11 cellular contexts compared by ENCODE assay signal in the genomic region with DNA sequence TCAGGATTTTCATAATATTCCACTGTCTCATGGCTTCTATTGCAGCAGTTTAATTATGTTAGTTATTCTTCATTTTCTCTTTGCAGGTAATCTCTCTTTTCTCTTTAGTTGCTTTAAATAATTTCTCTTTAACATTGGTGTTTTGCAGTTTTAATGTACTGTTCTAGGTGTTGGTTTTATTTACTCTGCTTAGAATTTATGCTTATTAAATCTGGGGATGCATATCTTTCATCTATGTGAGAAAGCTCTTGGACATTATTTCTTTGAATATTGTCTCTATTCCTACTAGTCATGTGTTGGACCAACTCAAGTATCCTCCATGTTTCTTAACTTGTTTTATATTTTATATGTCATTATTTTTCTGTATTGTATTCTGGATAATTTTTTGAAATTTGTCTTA.
"Had no signal": no experiment of that assay in that cellular context is flagged by ENCODE, and none has a peak within 500 bp of the region (broad histone marks: within the 10 kb centered on the region; RNA-seq: fewer than 3 reads in every experiment).

No MANE protein-coding gene starts in this region.

- ATAC-seq: GM23338, HCT116 had no signal

- H3K36me3 ChIP-seq: HAP-1 had no signal

- H3K4me3 ChIP-seq: GM23248, GM23338, HAP-1 had no signal

- DNase-seq: GM23248, GOT3, H7, H9, HCEC 1CT, HFFc6 had no signal

- H3K27ac Mint-ChIP-seq: GM23338, H9, HFFc6 had no signal

- H3K4me1 ChIP-seq: HAP-1 had no signal

- H3K4me3 Mint-ChIP-seq: GM23338, H9, HFFc6 had no signal

- H3K9me3 Mint-ChIP-seq: HFFc6 had no signal

- H3K27ac ChIP-seq: GM23248 had no signal

- FAIRE-seq: H1, H54 had no signal

- H3K9me3 ChIP-seq: HAP-1 had no signal
